Comparison of ENCODE assay signal across 8 cellular contexts in the genomic region with DNA sequence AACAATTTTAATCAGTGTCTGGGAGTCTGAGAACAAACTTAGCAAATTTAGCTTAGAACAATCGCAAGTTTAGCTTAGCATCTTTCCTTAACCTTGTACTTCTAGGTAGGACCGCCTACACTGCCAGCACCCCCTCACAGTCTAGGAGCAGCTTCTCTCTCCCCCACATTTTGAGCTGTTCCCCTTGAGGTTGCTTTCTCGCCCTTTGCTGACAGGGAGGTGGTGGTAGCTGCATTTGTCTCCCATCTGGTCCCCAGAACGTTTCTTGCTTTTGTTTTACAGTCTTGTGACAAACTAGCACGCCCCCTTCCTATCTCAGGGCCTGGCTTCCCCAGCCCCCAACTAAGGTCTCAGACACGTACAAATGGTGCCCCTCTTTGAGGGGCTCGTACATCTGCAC. TPM values are rescaled to one million over a fixed set of nuclear protein-coding genes. Genes with fewer than 3 reads are reported as not detected.
A peak's percentile ranks its signal among the peaks of the same experiment; 100 is the strongest.
DNase-seq lines count a peak whose midpoint lies in the region; ATAC-seq and TF ChIP-seq lines count a peak whose summit lies in the region.

No MANE protein-coding gene starts in this region.

- H3K27me3 Mint-ChIP-seq in CD8-positive, alpha-beta memory T cell: peaks cover 0 to 1% of the 10 kb centered on the region in 2 donors

- in situ Hi-C loops in gastrocnemius medialis (cut with MboI; ENCODE audit: low sequenced_read_pairs in 4 of 4): no loop called here

- POLR2A ChIA-PET in CD8-positive, alpha-beta memory T cell (lab: Charles Lee): no interaction called here
- POLR2A ChIA-PET in RWPE1 (lab: Yijun Ruan, JAX; ENCODE audit: low non-redundant PET): no interaction called here

- TF ChIP-seq POLR2A in gastrocnemius medialis (IDR thresholded peaks at IDR 0.05): no peak

- no peak for TF ChIP-seq CTCF in RWPE1 (conservative IDR thresholded peaks at IDR 0.05; ENCODE audit: low read depth)
- TF ChIP-seq CTCF in fibroblast of the aortic adventitia (IDR thresholded peaks at IDR 0.05; ENCODE audit: insufficient read depth, low read length): no peak
- no peak for TF ChIP-seq CTCF in gastrocnemius medialis (IDR thresholded peaks at IDR 0.05 in 4 of 5, conservative IDR thresholded peaks at IDR 0.05 in 1 of 5)

- peaks cover 52% of the 10 kb centered on the region for H3K4me1 ChIP-seq in CD8-positive, alpha-beta memory T cell (ENCODE audit: insufficient read depth, low read length)
- peaks cover 62 to 76% of the 10 kb centered on the region in 2 donors for H3K4me1 ChIP-seq in gastrocnemius medialis

- CTCF ChIA-PET in CD8-positive, alpha-beta memory T cell (lab: Charles Lee): no interaction called here
- CTCF ChIA-PET in RWPE1 (lab: Yijun Ruan, JAX): interaction anchor here (0.6 to 0.7 kb wide), 2 partner anchors 15 to 37 kb away, joined by 3 read pairs; no protein-coding TSS in a partner anchor

- H3K27ac ChIP-seq in CD8-positive, alpha-beta memory T cell (ENCODE audit: low read depth, low read length): no peak overlapping the region
- H3K27ac ChIP-seq in RWPE1 (peak overlapping the region; percentile 38), gastrocnemius medialis (peak overlapping the region; percentile 69 to 84 (median 76))

- intact Hi-C loops in gastrocnemius medialis (cut with DNase I; ENCODE audit: low total_unique reads): no loop called here

- H3K4me3 Mint-ChIP-seq in CD8-positive, alpha-beta memory T cell: peak overlapping the region in 2 of 7 donors; percentile 42 to 48

- H3K9me3 ChIP-seq in CD8-positive, alpha-beta memory T cell (ENCODE audit: low read length): no peaks in the 10 kb centered on the region
- no peaks in the 10 kb centered on the region for H3K9me3 ChIP-seq in gastrocnemius medialis

- peaks cover 0 to 33% (median 23%) of the 10 kb centered on the region in 3 donors for H3K36me3 Mint-ChIP-seq in CD8-positive, alpha-beta memory T cell

- no peaks in the 10 kb centered on the region for H3K9me3 Mint-ChIP-seq in CD8-positive, alpha-beta memory T cell

- peaks cover 53 to 83% (median 72%) of the 10 kb centered on the region in 3 donors for H3K4me1 Mint-ChIP-seq in CD8-positive, alpha-beta memory T cell

- no peak overlapping the region for H3K4me3 ChIP-seq in CD8-positive, alpha-beta memory T cell (ENCODE audit: low read length)
- H3K4me3 ChIP-seq in fibroblast of the aortic adventitia (ENCODE audit: low read depth, low read length) (peak overlapping the region; percentile 10), gastrocnemius medialis (no peak overlapping the region)

- no peaks in the 10 kb centered on the region for H3K27me3 ChIP-seq in CD8-positive, alpha-beta memory T cell (ENCODE audit: insufficient read depth, low read length, poor library complexity, severe bottlenecking)
- no peaks in the 10 kb centered on the region for H3K27me3 ChIP-seq in gastrocnemius medialis

- DNase-seq in CD8-positive, alpha-beta memory T cell: peak in 1 of 5 donors; percentile 50
- DNase-seq in RWPE1 (ENCODE audit: low spot score) (no peak), fibroblast of the aortic adventitia (ENCODE audit: low read depth) (no peak), gastrocnemius medialis (no peak), AG08395 (ENCODE audit: low spot score) (no peak), retina (no peak), DMS79 treated with DMSO at 0.1 percent for 48 hours (lab: John Stamatoyannopoulos, UW) (no peak)
- no peak for DNase-seq in NK-92 treated with Interleukin-12 subunit alpha and Interleukin-12 subunit beta, amount 100 ng/mL, for 24 hours (lab: John Stamatoyannopoulos, UW)

- ATAC-seq in gastrocnemius medialis: no peak

- H3K27ac Mint-ChIP-seq in CD8-positive, alpha-beta memory T cell: peak overlapping the region in 5 of 8 donors; percentile 2 to 85 (median 74)

- no peaks in the 10 kb centered on the region for H3K36me3 ChIP-seq in CD8-positive, alpha-beta memory T cell (ENCODE audit: insufficient read depth, low read length)
- H3K36me3 ChIP-seq in gastrocnemius medialis: no peaks in the 10 kb centered on the region

RNA-seq across cellular contexts. Expression of gene CRTC3, which starts 27.4 kb away (rescaled TPM):
- total RNA-seq in CD8-positive, alpha-beta memory T cell: 10 to 100 TPM; 25.5 to 26.7 TPM
- polyA plus RNA-seq in CD8-positive, alpha-beta memory T cell: 34.2 TPM
- 10.9 and 15.7 TPM in 2 replicates for total RNA-seq in fibroblast of the aortic adventitia (ENCODE audit: low replicate concordance)
- total RNA-seq in gastrocnemius medialis: 10 to 100 TPM; 20.7 to 41.4 (median 30.5) TPM
